ENCODE assay signal across 2 cellular contexts in the genomic region with DNA sequence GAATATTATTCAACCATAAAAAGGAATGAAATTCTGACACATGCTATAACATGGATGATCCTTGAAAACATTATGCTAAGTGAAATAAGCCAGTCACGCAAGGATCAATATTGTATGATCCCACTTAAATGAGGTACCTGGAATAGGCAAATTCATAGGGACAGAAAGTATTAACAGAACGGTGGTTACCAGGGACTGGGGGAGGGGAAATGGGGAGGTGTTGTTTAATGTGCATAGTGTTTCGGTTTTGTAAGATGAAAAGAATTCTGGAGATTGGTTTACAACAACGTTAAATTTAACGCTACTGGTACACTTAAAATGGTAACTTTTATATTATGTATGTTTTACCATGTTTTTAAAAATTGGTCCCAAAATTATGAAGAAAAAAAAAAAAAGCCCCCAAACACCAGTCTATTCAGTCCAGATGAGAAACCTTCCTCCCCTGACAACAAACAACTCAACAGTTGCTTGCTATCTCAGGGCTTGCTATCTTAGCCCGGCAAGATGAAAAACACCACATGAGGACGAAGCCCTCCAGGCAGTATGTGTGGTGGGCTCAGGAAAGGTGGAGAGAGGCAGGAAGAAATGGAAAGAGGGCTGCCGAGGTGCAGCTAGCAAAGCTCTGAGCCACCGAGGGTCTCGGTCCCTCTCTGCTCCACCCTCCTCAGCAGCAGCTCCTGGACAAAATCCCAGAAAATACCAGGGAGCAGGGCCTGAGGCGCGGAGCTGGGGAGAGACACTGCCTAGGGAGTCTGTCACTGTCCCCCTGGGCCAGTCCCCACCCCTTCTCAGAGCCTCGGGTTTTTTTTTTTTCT.
TF ChIP-seq lines count a peak whose summit lies in the region.

No MANE protein-coding gene starts in this region.

TF ChIP-seq in endothelial cell of umbilical vein, 7 proteins besides CTCF, POLR2A, EP300 and RAD21:
- TF ChIP-seq GATA2 (IDR thresholded peaks at IDR 0.05; ENCODE audit: insufficient read depth, insufficient read length, low read depth, low read length) (no peak), MYC (IDR thresholded peaks at IDR 0.05; ENCODE audit: low read depth, low read length) (no peak)
- TF ChIP-seq, protein P1, sequence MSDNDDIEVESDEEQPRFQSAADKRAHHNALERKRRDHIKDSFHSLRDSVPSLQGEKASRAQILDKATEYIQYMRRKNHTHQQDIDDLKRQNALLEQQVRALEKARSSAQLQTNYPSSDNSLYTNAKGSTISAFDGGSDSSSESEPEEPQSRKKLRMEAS (IDR thresholded peaks at IDR 0.05; ENCODE audit: insufficient read depth, insufficient read length), result no peak

TF ChIP-seq in GM12891, 5 proteins besides CTCF, POLR2A, EP300 and RAD21:
- TF ChIP-seq PAX5 (IDR thresholded peaks at IDR 0.05; ENCODE audit: insufficient read depth, low read length, severe bottlenecking) (no peak), SPI1 (IDR thresholded peaks at IDR 0.05; ENCODE audit: low read depth, low read length) (no peak), TAF1 (IDR thresholded peaks at IDR 0.05; ENCODE audit: low read depth, low read length) (no peak), POU2F2 (IDR thresholded peaks at IDR 0.05; ENCODE audit: low read depth, low read length) (no peak), POLR2AphosphoS5 (IDR thresholded peaks at IDR 0.05; ENCODE audit: low read depth, low read length) (no peak)
TF ChIP-seq in GM12891: peak in this region for 0.
